Comparison of ENCODE assay signal across 23 cellular contexts in the genomic region with DNA sequence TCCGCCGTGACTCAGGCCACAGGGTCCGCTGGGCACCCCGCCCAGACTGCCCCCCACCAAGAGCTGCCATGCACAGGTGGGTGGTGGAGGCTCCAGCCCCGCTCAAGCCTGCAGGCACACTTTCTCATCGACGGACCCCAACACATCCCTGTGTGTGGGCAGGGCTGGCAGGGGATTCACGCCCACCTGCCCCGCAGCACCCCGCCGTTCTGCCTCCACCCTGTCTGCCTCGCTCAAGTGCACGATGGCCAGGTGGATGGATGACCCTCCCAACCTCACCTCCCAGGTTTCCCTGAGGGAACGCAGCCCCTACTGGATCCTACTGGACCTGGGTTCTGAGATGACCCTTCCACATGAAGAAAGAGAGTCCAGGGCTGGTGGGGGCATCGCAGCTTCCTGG. TPM values are rescaled to one million over a fixed set of nuclear protein-coding genes. Genes with fewer than 3 reads are reported as not detected.
"Had no signal": no experiment of that assay in that cellular context is flagged by ENCODE, and none has a peak within 500 bp of the region (broad histone marks: within the 10 kb centered on the region; RNA-seq: fewer than 3 reads in every experiment).

No MANE protein-coding gene starts in this region.

- H2AFZ ChIP-seq: hepatocyte had no signal

- H3K79me2 ChIP-seq: hepatocyte had no signal

- H3K27me3 ChIP-seq: body of pancreas, cardiac muscle cell, hepatocyte had no signal

- H3K4me1 Mint-ChIP-seq: activated naive CD8-positive, alpha-beta T cell treated with anti-CD3 and anti-CD28 coated beads, Interleukin-2, amount 10 ng/mL, durations not matched to agents 7 days and 5 days; immature natural killer cell; stimulated activated effector memory CD8-positive, alpha-beta T cell treated with anti-CD3 and anti-CD28 coated beads, Interleukin-12 subunit alpha, Interleukin-12 subunit beta, amount 100 ng/mL, for 72 hours; stimulated activated naive CD8-positive, alpha-beta T cell treated with anti-CD3 and anti-CD28 coated beads, Interleukin-15, amount 100 ng/mL, for 72 hours had no signal

- DNase-seq: activated CD4-positive, alpha-beta T cell treated with anti-CD3 and anti-CD28 coated beads, Interleukin-2, amount 50 U/mL, for 48 hours; activated effector memory CD4-positive, alpha-beta T cell treated with Interleukin-2 at 50 U/mL for 16 hours; activated naive CD4-positive, alpha-beta T cell treated with anti-CD3 and anti-CD28 coated beads for 36 hours; activated naive CD8-positive, alpha-beta T cell treated with anti-CD3 and anti-CD28 coated beads, Interleukin-2, amount 10 ng/mL, durations not matched to agents 7 days and 5 days; activated T-cell treated with anti-CD3 and anti-CD28 coated beads, Interleukin-2, amount 50 U/mL, for 72 hours; amygdala; body of pancreas; effector CD8-positive, alpha-beta T cell; foreskin keratinocyte; immature natural killer cell; midbrain; stimulated activated CD4-positive, alpha-beta T cell treated with anti-CD3 and anti-CD28 coated beads, Interleukin-2, amount 100 ng/mL, for 24 hours; stimulated activated naive CD8-positive, alpha-beta T cell treated with anti-CD3 and anti-CD28 coated beads, Interleukin-15, amount 100 ng/mL, for 72 hours; T-helper 1 cell had no signal

- H3K9me3 Mint-ChIP-seq: activated naive CD4-positive, alpha-beta T cell treated with anti-CD3 and anti-CD28 coated beads for 36 hours; activated naive CD8-positive, alpha-beta T cell treated with anti-CD3 and anti-CD28 coated beads, Interleukin-2, amount 10 ng/mL, durations not matched to agents 7 days and 5 days; activated T-cell treated with anti-CD3 and anti-CD28 coated beads, Interleukin-2, amount 50 U/mL, for 72 hours; dendritic cell treated with granulocyte-macrophage colony-stimulating factor and Interleukin-4, amounts not matched to agents 40 ng/mL and 50 ng/mL, for 4 days; immature natural killer cell; nephron; stimulated activated effector memory CD8-positive, alpha-beta T cell treated with anti-CD3 and anti-CD28 coated beads, Interleukin-12 subunit alpha, Interleukin-12 subunit beta, amount 100 ng/mL, for 72 hours; stimulated activated naive CD8-positive, alpha-beta T cell treated with anti-CD3 and anti-CD28 coated beads, Interleukin-15, amount 100 ng/mL, for 72 hours had no signal

- H3K27ac ChIP-seq: body of pancreas, cardiac muscle cell, foreskin keratinocyte, hepatocyte, prostate gland, tibial nerve had no signal

- H3K4me3 Mint-ChIP-seq: activated naive CD4-positive, alpha-beta T cell treated with anti-CD3 and anti-CD28 coated beads for 36 hours; activated naive CD8-positive, alpha-beta T cell treated with anti-CD3 and anti-CD28 coated beads, Interleukin-2, amount 10 ng/mL, durations not matched to agents 7 days and 5 days; activated T-cell treated with anti-CD3 and anti-CD28 coated beads, Interleukin-2, amount 50 U/mL, for 72 hours; dendritic cell treated with granulocyte-macrophage colony-stimulating factor and Interleukin-4, amounts not matched to agents 40 ng/mL and 50 ng/mL, for 4 days; immature natural killer cell; stimulated activated effector memory CD8-positive, alpha-beta T cell treated with anti-CD3 and anti-CD28 coated beads, Interleukin-12 subunit alpha, Interleukin-12 subunit beta, amount 100 ng/mL, for 72 hours; stimulated activated naive CD8-positive, alpha-beta T cell treated with anti-CD3 and anti-CD28 coated beads, Interleukin-15, amount 100 ng/mL, for 72 hours had no signal

- H3K4me1 ChIP-seq: foreskin keratinocyte, prostate gland had no signal

- H3K4me3 ChIP-seq: body of pancreas, cardiac muscle cell, hepatocyte, prostate gland, tibial nerve had no signal

- ATAC-seq: activated T-cell treated with anti-CD3 and anti-CD28 coated beads, Interleukin-2, amount 50 U/mL, for 72 hours; body of pancreas; foreskin keratinocyte; stimulated activated effector memory CD8-positive, alpha-beta T cell treated with anti-CD3 and anti-CD28 coated beads, Interleukin-12 subunit alpha, Interleukin-12 subunit beta, amount 100 ng/mL, for 72 hours; stimulated activated naive CD8-positive, alpha-beta T cell treated with anti-CD3 and anti-CD28 coated beads, Interleukin-15, amount 100 ng/mL, for 72 hours had no signal

- H3K36me3 ChIP-seq: cardiac muscle cell, prostate gland, tibial nerve had no signal

- H3K36me3 Mint-ChIP-seq: activated naive CD8-positive, alpha-beta T cell treated with anti-CD3 and anti-CD28 coated beads, Interleukin-2, amount 10 ng/mL, durations not matched to agents 7 days and 5 days; immature natural killer cell; stimulated activated effector memory CD8-positive, alpha-beta T cell treated with anti-CD3 and anti-CD28 coated beads, Interleukin-12 subunit alpha, Interleukin-12 subunit beta, amount 100 ng/mL, for 72 hours had no signal

- H3K9me3 ChIP-seq: body of pancreas, prostate gland, tibial nerve had no signal

- H3K27me3 Mint-ChIP-seq: activated naive CD8-positive, alpha-beta T cell treated with anti-CD3 and anti-CD28 coated beads, Interleukin-2, amount 10 ng/mL, durations not matched to agents 7 days and 5 days had no signal

- H3K27ac Mint-ChIP-seq: activated naive CD4-positive, alpha-beta T cell treated with anti-CD3 and anti-CD28 coated beads for 36 hours; activated naive CD8-positive, alpha-beta T cell treated with anti-CD3 and anti-CD28 coated beads, Interleukin-2, amount 10 ng/mL, durations not matched to agents 7 days and 5 days; activated T-cell treated with anti-CD3 and anti-CD28 coated beads, Interleukin-2, amount 50 U/mL, for 72 hours; dendritic cell treated with granulocyte-macrophage colony-stimulating factor and Interleukin-4, amounts not matched to agents 40 ng/mL and 50 ng/mL, for 4 days; immature natural killer cell; stimulated activated effector memory CD8-positive, alpha-beta T cell treated with anti-CD3 and anti-CD28 coated beads, Interleukin-12 subunit alpha, Interleukin-12 subunit beta, amount 100 ng/mL, for 72 hours; stimulated activated naive CD8-positive, alpha-beta T cell treated with anti-CD3 and anti-CD28 coated beads, Interleukin-15, amount 100 ng/mL, for 72 hours had no signal

RNA-seq across cellular contexts. Expression of a gene that starts 26.1 kb away (rescaled TPM):
- total RNA-seq: activated naive CD4-positive, alpha-beta T cell treated with anti-CD3 and anti-CD28 coated beads for 36 hours; activated T-cell treated with anti-CD3 and anti-CD28 coated beads, Interleukin-2, amount 50 U/mL, for 72 hours; body of pancreas; cardiac muscle cell; foreskin keratinocyte; hepatocyte; kidney epithelial cell; osteocyte had no signal
- polyA plus RNA-seq: cardiac muscle cell, foreskin keratinocyte, hepatocyte had no signal
